Comparison of ENCODE assay signal across 14 cellular contexts in genomic region chr4:94334519-94334918, GRCh38. TPM values are rescaled to one million over a fixed set of nuclear protein-coding genes. Genes with fewer than 3 reads are reported as not detected.
DNase-seq lines count a peak whose midpoint lies in the region; ATAC-seq, FAIRE-seq and TF ChIP-seq lines count a peak whose summit lies in the region.
"Had no signal": no experiment of that assay in that cellular context is flagged by ENCODE, and none has a peak within 500 bp of the region (broad histone marks: within the 10 kb centered on the region; RNA-seq: fewer than 3 reads in every experiment).

No MANE protein-coding gene starts in this region.

- DNase-seq in SK-N-MC (ENCODE audit: low read depth, low spot score) (no peak), mesendoderm (no peak), stromal cell of bone marrow (ENCODE audit: low read depth) (peak; percentile 57), kidney (no peak), left cardiac atrium (no peak), foreskin keratinocyte (no peak)
- DNase-seq: AML-193; CD4-positive, CD25-positive, alpha-beta regulatory T cell; GF-D8; IMR-90 had no signal

- peak overlapping the region; percentile 36 for H2BK15ac ChIP-seq in mesendoderm (replicated peaks; ENCODE audit: low read depth)

- H3K4me3 ChIP-seq in SK-N-MC (no peak overlapping the region), mesendoderm (ENCODE audit: low read length) (no peak overlapping the region), kidney (ENCODE audit: low read length in 2 of 2) (no peak overlapping the region)
- H3K4me3 ChIP-seq: BLaER1, GM23248 had no signal

- no peaks in the 10 kb centered on the region for H3K4me1 ChIP-seq in mesendoderm (ENCODE audit: control insufficient read depth, low read depth, low read length)
- H3K4me1 ChIP-seq in kidney (ENCODE audit: control insufficient read depth in 1 of 2, insufficient read depth in 1 of 2, low read depth in 1 of 2, low read length in 2 of 2) = no peaks in the 10 kb centered on the region
- H3K4me1 ChIP-seq in foreskin keratinocyte = no peaks in the 10 kb centered on the region
- H3K4me1 ChIP-seq: BLaER1 had no signal

- no peak overlapping the region for H4K8ac ChIP-seq in mesendoderm (ENCODE audit: low read depth, low read length)

- H2BK5ac ChIP-seq in mesendoderm (ENCODE audit: low read length) = no peak overlapping the region

- H3K36me3 ChIP-seq in SK-N-MC (ENCODE audit: insufficient read depth, low read length) (no peaks in the 10 kb centered on the region), mesendoderm (ENCODE audit: control insufficient read depth, insufficient read depth, low read length) (no peaks in the 10 kb centered on the region), kidney (ENCODE audit: control insufficient read depth in 1 of 2, insufficient read depth in 2 of 2, low read length in 2 of 2) (no peaks in the 10 kb centered on the region)
- H3K36me3 ChIP-seq: BLaER1 had no signal

- no peak for TF ChIP-seq CTCF in kidney (IDR thresholded peaks at IDR 0.05; ENCODE audit: borderline replicate concordance, extremely low read depth, insufficient read depth)
- TF ChIP-seq CTCF in foreskin keratinocyte (conservative IDR thresholded peaks at IDR 0.05) = no peak

- H3K56ac ChIP-seq in mesendoderm (ENCODE audit: low read length) = no peak overlapping the region

- H2AK5ac ChIP-seq in mesendoderm (ENCODE audit: low read length) = no peak overlapping the region

- no peak overlapping the region for H3K4me2 ChIP-seq in mesendoderm (ENCODE audit: low read length)
- H3K4me2 ChIP-seq: BLaER1 had no signal

- ATAC-seq in left cardiac atrium = no peak
- ATAC-seq in foreskin keratinocyte = no peak
- ATAC-seq: HCT116 had no signal

- H3K9me3 ChIP-seq in SK-N-MC (ENCODE audit: low read depth, low read length) (no peaks in the 10 kb centered on the region), kidney (ENCODE audit: control insufficient read depth in 1 of 2, low read length in 2 of 2) (no peaks in the 10 kb centered on the region)
- H3K9me3 ChIP-seq: BLaER1 had no signal

- H3K4ac ChIP-seq in mesendoderm (ENCODE audit: low read depth, low read length) = no peak overlapping the region

- H3K18ac ChIP-seq in mesendoderm (ENCODE audit: low read length) = no peak overlapping the region

- no peak for FAIRE-seq in kidney (lab: Jason Lieb, UNC)
- FAIRE-seq: H54 had no signal

- intact Hi-C loops in kidney (cut with DNase I) (no loop called here), left cardiac atrium (cut with DNase I) (loop anchor here in 1 of 2 donors (10.0 kb wide), 1 partner anchor 390 kb away; no protein-coding TSS in a partner anchor)

- H3K9ac ChIP-seq in SK-N-MC (ENCODE audit: insufficient read length) (no peak overlapping the region), mesendoderm (ENCODE audit: low read length) (no peak overlapping the region), kidney (ENCODE audit: low read length in 2 of 2) (no peak overlapping the region)
- H3K9ac ChIP-seq: BLaER1, GM23248 had no signal

- no peaks in the 10 kb centered on the region for H3K79me1 ChIP-seq in mesendoderm (ENCODE audit: low read length)

- WGBS in mesendoderm (ENCODE audit: extremely low coverage, insufficient coverage, low lambda C conversion rate) = no CpG with 5 or more reads among the region's 2 CpGs

- no peak overlapping the region for H4K5ac ChIP-seq in mesendoderm (ENCODE audit: low read length)

- H3K27ac ChIP-seq in SK-N-MC (peak overlapping the region; percentile 11; the same call in 1 of the 2 replicates), mesendoderm (ENCODE audit: low read depth, low read length) (no peak overlapping the region), kidney (ENCODE audit: low read depth in 2 of 2, low read length in 2 of 2) (no peak overlapping the region), foreskin keratinocyte (no peak overlapping the region)
- H3K27ac ChIP-seq: BLaER1, GM23248 had no signal

- no peak overlapping the region for H2BK120ac ChIP-seq in mesendoderm (ENCODE audit: low read depth, low read length)

- no peak overlapping the region for H3K23ac ChIP-seq in mesendoderm (ENCODE audit: low read length)

- no peaks in the 10 kb centered on the region for H3K79me2 ChIP-seq in mesendoderm (ENCODE audit: control insufficient read depth, insufficient read depth, low read length)

- no peaks in the 10 kb centered on the region for H3K27me3 ChIP-seq in mesendoderm (ENCODE audit: insufficient read depth, low read length, poor library complexity)
- H3K27me3 ChIP-seq in foreskin keratinocyte = peaks cover 10% of the 10 kb centered on the region
- H3K27me3 ChIP-seq: BLaER1 had no signal

RNA-seq across cellular contexts. Expression of gene HPGDS, which starts 8.1 kb away (rescaled TPM):
- not detected for polyA plus RNA-seq in mesendoderm (2013, experiment 1 of 2)
- not detected for polyA plus RNA-seq in mesendoderm (2013, experiment 2 of 2)
- total RNA-seq in kidney = 7.4 TPM
- 1.9 TPM for polyA plus RNA-seq in kidney (ENCODE audit: insufficient read depth, low read depth, low replicate concordance)
- 1 to 10 TPM; 2.0 to 6.4 TPM for total RNA-seq in left cardiac atrium
- not detected in 2 replicates for total RNA-seq in foreskin keratinocyte
- polyA plus RNA-seq in foreskin keratinocyte = not detected in 2 replicates
- total RNA-seq: GM23248, IMR-90 had no signal
- polyA plus RNA-seq: GM23248, IMR-90 had no signal
